In genomic region chr5:5298841-5299543, GRCh38 we compare ENCODE assay signal across 23 cellular contexts.
"Had no signal": no experiment of that assay in that cellular context is flagged by ENCODE, and none has a peak within 500 bp of the region (broad histone marks: within the 10 kb centered on the region; RNA-seq: fewer than 3 reads in every experiment).

No MANE protein-coding gene starts in this region.

- H3K4me3 ChIP-seq: colonic mucosa, left lung, stomach had no signal

- H3K4me1 ChIP-seq: colonic mucosa, left lung, parathyroid adenoma, stomach had no signal

- DNase-seq: activated CD4-positive, alpha-beta T cell treated with anti-CD3 and anti-CD28 coated beads, Interleukin-2, amount 50 U/mL, for 1 hour; activated CD4-positive, CD25-positive, alpha-beta regulatory T cell treated with anti-CD3 and anti-CD28 coated beads, Interleukin-2, amount 50 U/mL, for 72 hours; activated CD8-positive, alpha-beta memory T cell treated with anti-CD3 and anti-CD28 coated beads for 24 hours; activated CD8-positive, alpha-beta memory T cell treated with anti-CD3 and anti-CD28 coated beads, Interleukin-2, amount 50 U/mL, for 48 hours; activated effector memory CD4-positive, alpha-beta T cell treated with Interleukin-2 at 50 U/mL for 16 hours; activated naive CD4-positive, alpha-beta T cell treated with anti-CD3 and anti-CD28 coated beads, Interleukin-2, amount 10 ng/mL, durations not matched to agents 7 days and 5 days; activated naive CD8-positive, alpha-beta T cell treated with anti-CD3 and anti-CD28 coated beads, Interleukin-2, amount 50 U/mL, for 24 hours; activated T-cell treated with anti-CD3 and anti-CD28 coated beads, Interleukin-2, amount 50 U/mL, for 48 hours; colonic mucosa; erythroblast; foreskin melanocyte; glutamatergic neuron; left lung; naive B cell; stimulated activated CD4-positive, alpha-beta T cell treated with anti-CD3 and anti-CD28 coated beads, Interleukin-4, amount 100 ng/mL, for 24 hours; stomach; T1000; trophoblast cell had no signal

- H3K36me3 ChIP-seq: colonic mucosa, left lung, stomach had no signal

- ATAC-seq: activated naive CD8-positive, alpha-beta T cell treated with anti-CD3 and anti-CD28 coated beads, Interleukin-2, amount 50 U/mL, for 24 hours; left lung; sciatic nerve; stimulated activated effector memory CD8-positive, alpha-beta T cell treated with anti-CD3 and anti-CD28 coated beads, Interleukin-12 subunit alpha, Interleukin-12 subunit beta, amount 100 ng/mL, for 72 hours had no signal

- H3K27ac ChIP-seq: colonic mucosa, left lung, parathyroid adenoma, stomach had no signal

- H3K27me3 ChIP-seq: colonic mucosa, left lung, stomach had no signal

- H3K9me3 ChIP-seq: colonic mucosa had no signal

- FAIRE-seq: endometrium, keratinocyte had no signal
